ENCODE assay signal across 22 cellular contexts in genomic region chr11:75981546-75981945, GRCh38.
DNase-seq lines count a peak whose midpoint lies in the region; ATAC-seq and TF ChIP-seq lines count a peak whose summit lies in the region.
"Had no signal": no experiment of that assay in that cellular context is flagged by ENCODE, and none has a peak within 500 bp of the region (broad histone marks: within the 10 kb centered on the region; RNA-seq: fewer than 3 reads in every experiment).

No MANE protein-coding gene starts in this region.

- no peaks in the 10 kb centered on the region for H3K36me3 ChIP-seq in smooth muscle cell (ENCODE audit: low read depth)

- H3K27me3 ChIP-seq in smooth muscle cell (ENCODE audit: low read depth): no peaks in the 10 kb centered on the region
- H3K27me3 ChIP-seq: vagina had no signal

- peak overlapping the region; percentile 2 for H3K27ac ChIP-seq in smooth muscle cell (ENCODE audit: low read depth)
- H3K27ac ChIP-seq: HL-60, vagina had no signal

- no peak for DNase-seq in activated T-cell treated with anti-CD3 and anti-CD28 coated beads, Interleukin-2, amount 50 U/mL, for 72 hours
- DNase-seq in activated T-cell treated with anti-CD3 and anti-CD28 coated beads, Interleukin-2, amount 50 U/mL, for 48 hours: no peak
- DNase-seq in T-helper 17 cell: no peak
- no peak for DNase-seq in glutamatergic neuron
- no peak for DNase-seq in smooth muscle cell (lab: John Stamatoyannopoulos, UW; ENCODE audit: unreplicated experiment)
- DNase-seq in NCI-H146 (lab: John Stamatoyannopoulos, UW): no peak
- DNase-seq in dermis blood vessel endothelial cell: no peak
- DNase-seq: activated CD4-positive, alpha-beta T cell treated with anti-CD3 and anti-CD28 coated beads for 4 hours; amygdala; cerebellar nuclear complex; HCEC 1CT; KBM-7; kidney glomerular epithelial cell; natural killer cell; NCI-H1048; NCI-H2029; NCI-H446 treated with DMSO at 0.1 percent for 48 hours; small intestine; stimulated activated CD4-positive, alpha-beta T cell treated with anti-CD3 and anti-CD28 coated beads, Interleukin-4, amount 100 ng/mL, for 24 hours had no signal

- WGBS in smooth muscle cell (ENCODE audit: low lambda C conversion rate): 21% methylated on average over 1 of the region's 1 CpG

- no peaks in the 10 kb centered on the region for H3K9me3 Mint-ChIP-seq in activated T-cell treated with anti-CD3 and anti-CD28 coated beads, Interleukin-2, amount 50 U/mL, for 72 hours
- peaks cover 3% of the 10 kb centered on the region for H3K9me3 Mint-ChIP-seq in glutamatergic neuron (ENCODE audit: unreplicated experiment)
- H3K9me3 Mint-ChIP-seq: natural killer cell had no signal

- H3K4me3 Mint-ChIP-seq in activated T-cell treated with anti-CD3 and anti-CD28 coated beads, Interleukin-2, amount 50 U/mL, for 72 hours: no peak overlapping the region
- no peak overlapping the region for H3K4me3 Mint-ChIP-seq in T-helper 17 cell
- H3K4me3 Mint-ChIP-seq in glutamatergic neuron (ENCODE audit: unreplicated experiment): peak overlapping the region; percentile 17
- H3K4me3 Mint-ChIP-seq: natural killer cell had no signal

- peak overlapping the region; percentile 85 for H3K4me2 ChIP-seq in smooth muscle cell

- H3K27ac Mint-ChIP-seq in activated T-cell treated with anti-CD3 and anti-CD28 coated beads, Interleukin-2, amount 50 U/mL, for 72 hours: peak overlapping the region; percentile 11
- H3K27ac Mint-ChIP-seq in T-helper 17 cell: peak overlapping the region; percentile 27
- no peak overlapping the region for H3K27ac Mint-ChIP-seq in glutamatergic neuron (ENCODE audit: unreplicated experiment)
- H3K27ac Mint-ChIP-seq: natural killer cell had no signal

- H3K9ac ChIP-seq in smooth muscle cell (ENCODE audit: low read depth): no peak overlapping the region

- H3K4me3 ChIP-seq in smooth muscle cell: peak overlapping the region; percentile 59
- H3K4me3 ChIP-seq: vagina had no signal

- peaks cover 15% of the 10 kb centered on the region for H3K4me1 ChIP-seq in smooth muscle cell (ENCODE audit: low read depth)
- H3K4me1 ChIP-seq: vagina had no signal

- ATAC-seq in activated T-cell treated with anti-CD3 and anti-CD28 coated beads, Interleukin-2, amount 50 U/mL, for 72 hours (replicated peaks in 1 of 2): no peak
- ATAC-seq in T-helper 17 cell (no peak), HG03175 (IDR thresholded peaks at IDR 0.05; ENCODE audit: unreplicated experiment) (no peak)
- ATAC-seq: natural killer cell had no signal

- H3K79me2 ChIP-seq in smooth muscle cell (ENCODE audit: low read depth): peaks cover 31% of the 10 kb centered on the region

- H4K20me1 ChIP-seq in smooth muscle cell (ENCODE audit: low read depth): peaks cover 12% of the 10 kb centered on the region

- H3F3A ChIP-seq in smooth muscle cell (ENCODE audit: low read depth): no peaks in the 10 kb centered on the region

- peaks cover 2 to 5% of the 10 kb centered on the region in 2 donors for H3K36me3 Mint-ChIP-seq in activated T-cell treated with anti-CD3 and anti-CD28 coated beads, Interleukin-2, amount 50 U/mL, for 72 hours (ENCODE audit: insufficient read depth in 2 of 2)
- peaks cover 7% of the 10 kb centered on the region for H3K36me3 Mint-ChIP-seq in T-helper 17 cell (ENCODE audit: low read depth)
- H3K36me3 Mint-ChIP-seq in glutamatergic neuron (ENCODE audit: unreplicated experiment): no peaks in the 10 kb centered on the region

- H2AFZ ChIP-seq in smooth muscle cell (ENCODE audit: low read depth): no peak overlapping the region

- H3K9me3 ChIP-seq in T-helper 17 cell (ENCODE audit: control insufficient read depth, low read length, poor library complexity, severe bottlenecking) (no peaks in the 10 kb centered on the region), smooth muscle cell (replicated peaks; ENCODE audit: low read depth) (no peaks in the 10 kb centered on the region)
- H3K9me3 ChIP-seq: vagina had no signal

- H3K27me3 Mint-ChIP-seq in activated T-cell treated with anti-CD3 and anti-CD28 coated beads, Interleukin-2, amount 50 U/mL, for 72 hours (ENCODE audit: low read depth): no peaks in the 10 kb centered on the region
- no peaks in the 10 kb centered on the region for H3K27me3 Mint-ChIP-seq in T-helper 17 cell
- H3K27me3 Mint-ChIP-seq in glutamatergic neuron (ENCODE audit: unreplicated experiment): peaks cover 3% of the 10 kb centered on the region

- no peaks in the 10 kb centered on the region for H3K4me1 Mint-ChIP-seq in activated T-cell treated with anti-CD3 and anti-CD28 coated beads, Interleukin-2, amount 50 U/mL, for 72 hours (ENCODE audit: low read depth)
- H3K4me1 Mint-ChIP-seq in T-helper 17 cell (peaks cover 23% of the 10 kb centered on the region), glutamatergic neuron (ENCODE audit: low read depth, unreplicated experiment) (no peaks in the 10 kb centered on the region)

- TF ChIP-seq CTCF in glutamatergic neuron (IDR thresholded peaks at IDR 0.05; ENCODE audit: partially characterized antibody, unreplicated experiment): no peak
- TF ChIP-seq CTCF in smooth muscle cell (IDR thresholded peaks at IDR 0.05; ENCODE audit: borderline replicate concordance, insufficient read depth, poor library complexity, severe bottlenecking): no peak
